In genomic region chr14:61462566-61463195, GRCh38 we compare ENCODE assay signal across 9 cellular contexts.
DNase-seq lines count a peak whose midpoint lies in the region; ATAC-seq lines count a peak whose summit lies in the region.
"Had no signal": no experiment of that assay in that cellular context is flagged by ENCODE, and none has a peak within 500 bp of the region (broad histone marks: within the 10 kb centered on the region; RNA-seq: fewer than 3 reads in every experiment).

No MANE protein-coding gene starts in this region.

- ATAC-seq in activated naive CD8-positive, alpha-beta T cell treated with anti-CD3 and anti-CD28 coated beads, Interleukin-2, amount 10 ng/mL, durations not matched to agents 7 days and 5 days (ENCODE audit: low read depth): no peak
- ATAC-seq in HG03378 (IDR thresholded peaks at IDR 0.05; ENCODE audit: unreplicated experiment) (no peak), GM18517 (IDR thresholded peaks at IDR 0.05; ENCODE audit: unreplicated experiment) (no peak)

- POLR2A ChIA-PET in activated naive CD8-positive, alpha-beta T cell treated with anti-CD3 and anti-CD28 coated beads, Interleukin-2, amount 10 ng/mL, durations not matched to agents 7 days and 5 days (lab: Charles Lee): interaction anchor here (0.7 kb wide), 1 partner anchor 300 kb away, joined by 3 read pairs; no protein-coding TSS in a partner anchor

- H3K4me1 Mint-ChIP-seq in activated naive CD8-positive, alpha-beta T cell treated with anti-CD3 and anti-CD28 coated beads, Interleukin-2, amount 10 ng/mL, durations not matched to agents 7 days and 5 days: peaks cover 56% of the 10 kb centered on the region

- H3K27ac Mint-ChIP-seq in activated naive CD8-positive, alpha-beta T cell treated with anti-CD3 and anti-CD28 coated beads, Interleukin-2, amount 10 ng/mL, durations not matched to agents 7 days and 5 days: peak overlapping the region; percentile 47
- H3K27ac Mint-ChIP-seq: activated B cell treated with CpG ODN at 0.5 μM for 24 hours had no signal

- peaks cover 59% of the 10 kb centered on the region for H3K36me3 Mint-ChIP-seq in activated naive CD8-positive, alpha-beta T cell treated with anti-CD3 and anti-CD28 coated beads, Interleukin-2, amount 10 ng/mL, durations not matched to agents 7 days and 5 days

- no peak overlapping the region for H3K4me3 Mint-ChIP-seq in activated naive CD8-positive, alpha-beta T cell treated with anti-CD3 and anti-CD28 coated beads, Interleukin-2, amount 10 ng/mL, durations not matched to agents 7 days and 5 days
- H3K4me3 Mint-ChIP-seq: activated B cell treated with CpG ODN at 0.5 μM for 24 hours had no signal

- no peaks in the 10 kb centered on the region for H3K27me3 Mint-ChIP-seq in activated naive CD8-positive, alpha-beta T cell treated with anti-CD3 and anti-CD28 coated beads, Interleukin-2, amount 10 ng/mL, durations not matched to agents 7 days and 5 days
- H3K27me3 Mint-ChIP-seq: activated B cell treated with CpG ODN at 0.5 μM for 24 hours had no signal

- no peaks in the 10 kb centered on the region for H3K9me3 Mint-ChIP-seq in activated naive CD8-positive, alpha-beta T cell treated with anti-CD3 and anti-CD28 coated beads, Interleukin-2, amount 10 ng/mL, durations not matched to agents 7 days and 5 days

- in situ Hi-C loops in Caki2 (cut with HindIII; ENCODE audit: low pct_unique_long_range_greater_than_20kb, low sequenced_read_pairs): no loop called here

- peak; percentile 59 for DNase-seq in Caki2 (ENCODE audit: low read depth)
- DNase-seq in NCI-H1105 (lab: John Stamatoyannopoulos, UW): peak; percentile 24
- DNase-seq in activated naive CD8-positive, alpha-beta T cell treated with anti-CD3 and anti-CD28 coated beads, Interleukin-2, amount 10 ng/mL, durations not matched to agents 7 days and 5 days: peak; percentile 2
- peak; percentile 54 for DNase-seq in islet precursor cell
- no peak for DNase-seq in midbrain (lab: John Stamatoyannopoulos, UW)
- no peak for DNase-seq in NK-92 treated with Interleukin-12 subunit alpha and Interleukin-12 subunit beta, amount 100 ng/mL, for 24 hours (lab: John Stamatoyannopoulos, UW)
- DNase-seq: activated B cell treated with CpG ODN at 0.5 μM for 24 hours had no signal

Comparison
In these comparisons a context has a peak if more than half of its experiments do, and no peak if none do; other contexts are left out.
1. DNase-seq: peak in Caki2 (single experiment), NCI-H1105 (single experiment), activated naive CD8-positive, alpha-beta T cell treated with anti-CD3 and anti-CD28 coated beads, Interleukin-2, amount 10 ng/mL, durations not matched to agents 7 days and 5 days (single experiment) and islet precursor cell (single experiment); none in midbrain (single experiment) and NK-92 treated with Interleukin-12 subunit alpha and Interleukin-12 subunit beta, amount 100 ng/mL, for 24 hours (single experiment).